ENCODE assay signal across 10 cellular contexts in genomic region chr14:104870368-104871144, GRCh38. TPM values are rescaled to one million over a fixed set of nuclear protein-coding genes. Genes with fewer than 3 reads are reported as not detected.
DNase-seq lines count a peak whose midpoint lies in the region; ATAC-seq and TF ChIP-seq lines count a peak whose summit lies in the region.
"Had no signal": no experiment of that assay in that cellular context is flagged by ENCODE, and none has a peak within 500 bp of the region (broad histone marks: within the 10 kb centered on the region; RNA-seq: fewer than 3 reads in every experiment).

No MANE protein-coding gene starts in this region.

- no peak for TF ChIP-seq POLR2A in right lobe of liver (IDR thresholded peaks at IDR 0.05)

- intact Hi-C loops in right lobe of liver (cut with DNase I) = no loop called here

- H3K9me3 Mint-ChIP-seq in activated T-cell treated with anti-CD3 and anti-CD28 coated beads, Interleukin-2, amount 50 U/mL, for 4 hours = no peaks in the 10 kb centered on the region

- H3K9me3 ChIP-seq in right lobe of liver = no peaks in the 10 kb centered on the region
- H3K9me3 ChIP-seq: SJCRH30, upper lobe of left lung had no signal

- peaks cover 2% of the 10 kb centered on the region for H3K27me3 Mint-ChIP-seq in activated T-cell treated with anti-CD3 and anti-CD28 coated beads, Interleukin-2, amount 50 U/mL, for 4 hours (ENCODE audit: low read depth)

- ATAC-seq in activated T-cell treated with anti-CD3 and anti-CD28 coated beads, Interleukin-2, amount 50 U/mL, for 4 hours = peak; percentile 28 to 48
- ATAC-seq in right lobe of liver (peak in 1 of 4 donors; percentile 4), HG02642 (IDR thresholded peaks at IDR 0.05; ENCODE audit: poor library complexity, unreplicated experiment) (no peak)

- H3K4me1 Mint-ChIP-seq in activated T-cell treated with anti-CD3 and anti-CD28 coated beads, Interleukin-2, amount 50 U/mL, for 4 hours (ENCODE audit: low read depth) = peaks cover 14% of the 10 kb centered on the region

- TF ChIP-seq CTCF in LNCaP clone FGC (IDR thresholded peaks at IDR 0.05; ENCODE audit: control insufficient read depth, extremely low read depth, insufficient read depth) (peak; percentile 48), right lobe of liver (IDR thresholded peaks at IDR 0.05) (peak; percentile 14 to 44 (median 22))

- peaks cover 0 to 34% (median 13%) of the 10 kb centered on the region in 4 donors for H3K4me1 ChIP-seq in right lobe of liver
- H3K4me1 ChIP-seq: SJCRH30 had no signal

- H3K27me3 ChIP-seq in right lobe of liver = no peaks in the 10 kb centered on the region
- H3K27me3 ChIP-seq: upper lobe of left lung had no signal

- H3K36me3 ChIP-seq in right lobe of liver = no peaks in the 10 kb centered on the region
- H3K36me3 ChIP-seq: SJCRH30 had no signal

- H3K36me3 Mint-ChIP-seq in activated T-cell treated with anti-CD3 and anti-CD28 coated beads, Interleukin-2, amount 50 U/mL, for 4 hours (ENCODE audit: insufficient read depth) = no peaks in the 10 kb centered on the region

- 100% methylated on average over 5 of the region's 21 CpGs for WGBS in right lobe of liver (ENCODE audit: insufficient coverage, low coverage, low lambda C conversion rate, missing lambda C conversion rate)

- H3K4me3 ChIP-seq in LNCaP clone FGC (ENCODE audit: low read depth, low read length) (no peak overlapping the region), right lobe of liver (no peak overlapping the region)
- H3K4me3 ChIP-seq: SJCRH30, upper lobe of left lung had no signal

- no peak overlapping the region for H3K27ac ChIP-seq in right lobe of liver
- H3K27ac ChIP-seq: SJCRH30, upper lobe of left lung had no signal

- H3K4me3 Mint-ChIP-seq in activated T-cell treated with anti-CD3 and anti-CD28 coated beads, Interleukin-2, amount 50 U/mL, for 4 hours = no peak overlapping the region

- peak; percentile 83 for DNase-seq in 8988T
- no peak for DNase-seq in LNCaP clone FGC (ENCODE audit: low read depth)
- DNase-seq in activated T-cell treated with anti-CD3 and anti-CD28 coated beads, Interleukin-2, amount 50 U/mL, for 4 hours = peak; percentile 45
- DNase-seq in right lobe of liver = peak; percentile 41 to 57 (median 46)
- DNase-seq in NCI-H1105 treated with DMSO at 0.1 percent for 48 hours (lab: John Stamatoyannopoulos, UW) = no peak
- no peak for DNase-seq in NCI-H510A (lab: John Stamatoyannopoulos, UW)
- DNase-seq in HT-29 (ENCODE audit: low spot score) = no peak

RNA-seq across cellular contexts. Expression of gene CEP170B, which starts 5.5 kb away (rescaled TPM):
- 10 to 100 TPM in 1 of 3 donors, 1 to 10 TPM in 2; 6.9 to 11.1 (median 7.5) TPM for total RNA-seq in activated T-cell treated with anti-CD3 and anti-CD28 coated beads, Interleukin-2, amount 50 U/mL, for 4 hours
- total RNA-seq in right lobe of liver = 10 to 100 TPM; 13.2 to 22.4 (median 16.8) TPM
- total RNA-seq in HT-29 (2014; rRNA removed; shearing (Covaris generic)) = 69.3 and 78.1 TPM in 2 replicates

RNA-seq across cellular contexts. Expression of gene PLD4, which starts 54.1 kb away (rescaled TPM):
- total RNA-seq in activated T-cell treated with anti-CD3 and anti-CD28 coated beads, Interleukin-2, amount 50 U/mL, for 4 hours = under 1 TPM in 1 of 3 donors, not detected in 2; 0.08 TPM
- total RNA-seq in right lobe of liver = under 1 TPM in 4 of 6 experiments, not detected in 2; 0.12 to 0.49 (median 0.33) TPM
- not detected in 2 replicates for total RNA-seq in HT-29 (2014; rRNA removed; shearing (Covaris generic))
- total RNA-seq: SJCRH30 had no signal

Comparison
In these comparisons a context has a peak if more than half of its experiments do, and no peak if none do; other contexts are left out.
1. DNase-seq: peak in 8988T (single experiment), activated T-cell treated with anti-CD3 and anti-CD28 coated beads, Interleukin-2, amount 50 U/mL, for 4 hours (single experiment) and right lobe of liver (3 of 3); none in LNCaP clone FGC (single experiment), NCI-H1105 treated with DMSO at 0.1 percent for 48 hours (single experiment), NCI-H510A (single experiment) and HT-29 (single experiment).